In genomic region chr19:19451429-19452240, GRCh38 we compare ENCODE assay signal across 11 cellular contexts. TPM values are rescaled to one million over a fixed set of nuclear protein-coding genes. Genes with fewer than 3 reads are reported as not detected.
DNase-seq lines count a peak whose midpoint lies in the region; ATAC-seq, FAIRE-seq and TF ChIP-seq lines count a peak whose summit lies in the region.
"Had no signal": no experiment of that assay in that cellular context is flagged by ENCODE, and none has a peak within 500 bp of the region (broad histone marks: within the 10 kb centered on the region; RNA-seq: fewer than 3 reads in every experiment).

No MANE protein-coding gene starts in this region.

- H3K79me2 ChIP-seq in neural progenitor cell (ENCODE audit: low read depth) (peaks cover 100% of the 10 kb centered on the region), mammary epithelial cell (ENCODE audit: insufficient read depth, low read length) (peaks cover 98% of the 10 kb centered on the region), Karpas-422 (ENCODE audit: low read length) (peaks cover 98% of the 10 kb centered on the region)

- H3K9me3 ChIP-seq in neural progenitor cell (ENCODE audit: low read depth) (no peaks in the 10 kb centered on the region), mammary epithelial cell (replicated peaks; ENCODE audit: insufficient read depth, low read length) (no peaks in the 10 kb centered on the region), Karpas-422 (ENCODE audit: low read length) (no peaks in the 10 kb centered on the region), esophagus squamous epithelium (no peaks in the 10 kb centered on the region)

- no peaks in the 10 kb centered on the region for H3K9me2 ChIP-seq in Karpas-422 (replicated peaks; ENCODE audit: insufficient read depth, low read length)

- dilution Hi-C loops in mammary epithelial cell (cut with HindIII; ENCODE audit: low sequenced_read_pairs): loop anchor here (10.0 kb wide), 1 partner anchor 417 kb away; the partner anchor contains the start of genes ARMC6 and SUGP2

- peak overlapping the region; percentile 82 for H3K27ac Mint-ChIP-seq in neural progenitor cell

- no peak overlapping the region for H3K4me3 ChIP-seq in neural progenitor cell
- no peak overlapping the region for H3K4me3 ChIP-seq in mammary epithelial cell (replicated peaks in 1 of 3; ENCODE audit: insufficient read depth in 1 of 3, low read depth in 2 of 3, low read length in 3 of 3)
- H3K4me3 ChIP-seq in Karpas-422 (ENCODE audit: low read length): no peak overlapping the region
- H3K4me3 ChIP-seq in esophagus squamous epithelium: no peak overlapping the region

- H3F3A ChIP-seq in neural progenitor cell (ENCODE audit: low read depth): no peaks in the 10 kb centered on the region

- TF ChIP-seq CTCF in neural progenitor cell (IDR thresholded peaks at IDR 0.05) (no peak), mammary epithelial cell (conservative IDR thresholded peaks at IDR 0.05 in 1 of 2, IDR thresholded peaks at IDR 0.05 in 1 of 2; ENCODE audit: extremely low read depth in 1 of 2, insufficient read depth in 1 of 2, low read depth in 1 of 2, low read length in 2 of 2) (no peak), esophagus squamous epithelium (IDR thresholded peaks at IDR 0.05) (no peak)

- H3K36me3 Mint-ChIP-seq in neural progenitor cell: peaks cover 4% of the 10 kb centered on the region

- ATAC-seq in HG03039 (IDR thresholded peaks at IDR 0.05; ENCODE audit: unreplicated experiment): peak; percentile 53

- H3K27ac ChIP-seq in neural progenitor cell (no peak overlapping the region), mammary epithelial cell (ENCODE audit: insufficient read depth, low read depth, low read length) (no peak overlapping the region), Karpas-422 (ENCODE audit: low read length) (no peak overlapping the region), esophagus squamous epithelium (peak overlapping the region in 2 of 4 donors; percentile 26 to 33)

- peak; percentile 91 for FAIRE-seq in GM12891 (lab: Jason Lieb, UNC)
- FAIRE-seq: G401.6 had no signal

- no peaks in the 10 kb centered on the region for H3K27me3 ChIP-seq in neural progenitor cell
- no peaks in the 10 kb centered on the region for H3K27me3 ChIP-seq in mammary epithelial cell (ENCODE audit: insufficient read depth, low read length)
- H3K27me3 ChIP-seq in Karpas-422 (ENCODE audit: low read length): no peaks in the 10 kb centered on the region
- H3K27me3 ChIP-seq in esophagus squamous epithelium: no peaks in the 10 kb centered on the region

- BruUV-seq in mammary epithelial cell (replicated peaks; lab: Mats Ljungman, UMichigan): no TSS peak

- TF ChIP-seq POLR2A in GM12891 (IDR thresholded peaks at IDR 0.05; ENCODE audit: low read depth, low read length) (no peak), esophagus squamous epithelium (IDR thresholded peaks at IDR 0.05) (no peak)

- in situ Hi-C loops in mammary epithelial cell (cut with MboI; ENCODE audit: low sequenced_read_pairs in 2 of 2): no loop called here

- H3K4me1 Mint-ChIP-seq in neural progenitor cell: peaks cover 22% of the 10 kb centered on the region

- H3K4me2 ChIP-seq in neural progenitor cell (no peak overlapping the region), mammary epithelial cell (ENCODE audit: insufficient read depth, low read depth, low read length) (no peak overlapping the region), Karpas-422 (ENCODE audit: low read depth, low read length, poor library complexity, severe bottlenecking) (no peak overlapping the region)

- H3K36me3 ChIP-seq in neural progenitor cell: no peaks in the 10 kb centered on the region
- no peaks in the 10 kb centered on the region for H3K36me3 ChIP-seq in mammary epithelial cell (ENCODE audit: insufficient read depth, low read length)
- H3K36me3 ChIP-seq in Karpas-422 (ENCODE audit: insufficient read depth, low read length): 0 out of 2 replicates have a peak, but pooled peaks cover 3% of the 10 kb centered on the region
- H3K36me3 ChIP-seq in esophagus squamous epithelium: no peaks in the 10 kb centered on the region

- H2AFZ ChIP-seq in neural progenitor cell (replicated peaks) (no peak overlapping the region), mammary epithelial cell (ENCODE audit: low read depth, low read length) (no peak overlapping the region), Karpas-422 (ENCODE audit: low read length) (no peak overlapping the region)

- no peak overlapping the region for H3K4me3 Mint-ChIP-seq in neural progenitor cell

- H3K27me3 Mint-ChIP-seq in neural progenitor cell (ENCODE audit: insufficient read depth, low read depth): peaks cover 3% of the 10 kb centered on the region

- no peaks in the 10 kb centered on the region for H3K9me3 Mint-ChIP-seq in neural progenitor cell

- CTCF ChIA-PET in mammary epithelial cell (lab: Charles Lee; ENCODE audit: low non-redundant PET): no interaction called here

- peaks cover 12% of the 10 kb centered on the region for H3K4me1 ChIP-seq in neural progenitor cell
- H3K4me1 ChIP-seq in mammary epithelial cell (ENCODE audit: insufficient read depth, low read length): peaks cover 7% of the 10 kb centered on the region
- peaks cover 14% of the 10 kb centered on the region for H3K4me1 ChIP-seq in Karpas-422 (ENCODE audit: low read length)
- H3K4me1 ChIP-seq in esophagus squamous epithelium: peaks cover 10 to 50% (median 17%) of the 10 kb centered on the region in 3 donors

- H4K20me1 ChIP-seq in neural progenitor cell (ENCODE audit: low read depth) (peaks cover 100% of the 10 kb centered on the region), mammary epithelial cell (ENCODE audit: insufficient read depth, low read length) (no peaks in the 10 kb centered on the region), Karpas-422 (ENCODE audit: insufficient read depth, low read depth, low read length) (peaks cover 54% of the 10 kb centered on the region)

- H3K9ac ChIP-seq in neural progenitor cell (no peak overlapping the region), mammary epithelial cell (ENCODE audit: insufficient read depth, low read length) (no peak overlapping the region), Karpas-422 (ENCODE audit: low read length) (no peak overlapping the region)

- 74% methylated on average over 13 of the region's 13 CpGs for WGBS in mammary epithelial cell (ENCODE audit: low coverage, missing lambda C conversion rate)
- WGBS in esophagus squamous epithelium, 2 donors: 62 to 73% methylated on average over 11 to 13 of the region's 13 CpGs

- intact Hi-C loops in mammary epithelial cell (cut with micrococcal nuclease) (no loop called here), esophagus squamous epithelium (cut with DNase I) (no loop called here)

- DNase-seq in GM12891 (ENCODE audit: insufficient read length, low spot score) (no peak), neural progenitor cell (ENCODE audit: low spot score) (no peak), mammary epithelial cell (no peak), Karpas-422 (no peak), cerebellum (ENCODE audit: low spot score) (no peak), esophagus squamous epithelium (lab: John Stamatoyannopoulos, UW) (no peak)
- DNase-seq in activated gamma-delta T cell treated with anti-CD3 and anti-CD28 coated beads, Interleukin-2, amount 50 U/mL, for 16 hours (ENCODE audit: low read depth): peak; percentile 49
- DNase-seq: HCEC 1CT, NCI-H1048 had no signal

TF ChIP-seq in GM12891, 5 proteins besides CTCF, POLR2A, EP300 and RAD21:
- no peak for TF ChIP-seq POU2F2 (IDR thresholded peaks at IDR 0.05; ENCODE audit: low read depth, low read length)
- no peak for TF ChIP-seq TAF1 (IDR thresholded peaks at IDR 0.05; ENCODE audit: low read depth, low read length)
- 0 out of 2 replicates have a peak, but pooled peaks have one; percentile 19 for TF ChIP-seq POLR2AphosphoS5 (IDR thresholded peaks at IDR 0.05; ENCODE audit: low read depth, low read length)
- no peak for TF ChIP-seq PAX5 (IDR thresholded peaks at IDR 0.05; ENCODE audit: insufficient read depth, low read length, severe bottlenecking)
- peak; percentile 28; the same call in 1 of the 2 replicates for TF ChIP-seq SPI1 (IDR thresholded peaks at IDR 0.05; ENCODE audit: low read depth, low read length)

RNA-seq across cellular contexts. Expression of gene GATAD2A, which starts 46.2 kb away (rescaled TPM):
- 24.8 TPM for polyA plus RNA-seq in GM12891 (2012; ENCODE audit: low read depth, missing spikeins)
- total RNA-seq in neural progenitor cell (ENCODE audit: low replicate concordance): 37.9 and 49.8 TPM in 2 replicates
- total RNA-seq in mammary epithelial cell: 100 to 1,000 TPM in 1 of 2 donors, 10 to 100 TPM in 1; 67.5 to 109 TPM
- 49.6 TPM for polyA plus RNA-seq in mammary epithelial cell
- 14.5 TPM for polyA minus RNA-seq in mammary epithelial cell
- total RNA-seq in Karpas-422 (2014; rRNA removed; shearing (Covaris generic); ENCODE audit: low replicate concordance): 38.4 and 63.4 TPM in 2 replicates
- total RNA-seq in cerebellum: 18.8 TPM
- 10 to 100 TPM; 39.7 to 81.4 (median 41.6) TPM for total RNA-seq in esophagus squamous epithelium
